17 cellular contexts compared by ENCODE assay signal in the genomic region with DNA sequence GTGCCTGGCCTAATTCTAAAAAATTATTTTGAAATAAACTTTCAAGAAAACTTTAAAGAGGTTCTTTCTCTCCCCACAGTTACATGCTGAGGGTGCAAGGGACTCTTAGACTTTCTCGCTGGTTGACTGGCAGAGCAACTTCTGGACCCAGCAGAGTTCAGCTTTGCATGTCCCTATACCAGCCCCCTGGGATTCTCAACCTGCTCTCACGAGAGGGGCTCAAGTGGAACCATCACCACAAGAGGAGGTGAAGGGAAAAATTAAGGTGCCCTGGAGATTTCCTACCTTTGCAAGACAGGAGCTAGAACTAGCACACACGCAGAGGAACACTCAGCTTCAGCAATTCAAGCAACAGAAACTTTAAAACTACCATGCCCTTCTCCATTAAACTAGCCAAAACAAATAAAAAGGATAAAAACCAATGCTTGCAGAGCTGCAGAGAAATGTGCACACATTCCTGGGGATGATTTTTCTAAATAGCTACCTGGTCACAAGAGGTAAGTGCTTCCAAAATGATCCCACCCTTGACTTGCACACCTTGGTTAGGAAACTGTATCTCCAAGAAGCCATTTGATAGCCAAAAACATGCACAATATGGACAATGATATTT. TPM values are rescaled to one million over a fixed set of nuclear protein-coding genes. Genes with fewer than 3 reads are reported as not detected.
DNase-seq lines count a peak whose midpoint lies in the region; ATAC-seq, FAIRE-seq and TF ChIP-seq lines count a peak whose summit lies in the region.
"Had no signal": no experiment of that assay in that cellular context is flagged by ENCODE, and none has a peak within 500 bp of the region (broad histone marks: within the 10 kb centered on the region; RNA-seq: fewer than 3 reads in every experiment).

No MANE protein-coding gene starts in this region.

- no peak overlapping the region for H3K27ac ChIP-seq in CD8-positive, alpha-beta T cell (ENCODE audit: low read depth, low read length)
- no peak overlapping the region for H3K27ac ChIP-seq in neural progenitor cell
- H3K27ac ChIP-seq: ascending aorta, hepatocyte had no signal

- H3K27ac Mint-ChIP-seq in CD8-positive, alpha-beta T cell = no peak overlapping the region
- peak overlapping the region; percentile 68 for H3K27ac Mint-ChIP-seq in activated naive CD8-positive, alpha-beta T cell treated with anti-CD3 and anti-CD28 coated beads, Interleukin-2, amount 10 ng/mL, durations not matched to agents 7 days and 5 days
- peak overlapping the region; percentile 29 for H3K27ac Mint-ChIP-seq in neural progenitor cell

- H4K20me1 ChIP-seq in neural progenitor cell (ENCODE audit: low read depth) = no peaks in the 10 kb centered on the region

- POLR2A ChIA-PET in CD8-positive, alpha-beta T cell (lab: Charles Lee) = interaction anchor here (2.5 kb wide), 1 partner anchor 9 kb away, joined by 9 read pairs; no protein-coding TSS in a partner anchor
- POLR2A ChIA-PET in activated naive CD8-positive, alpha-beta T cell treated with anti-CD3 and anti-CD28 coated beads, Interleukin-2, amount 10 ng/mL, durations not matched to agents 7 days and 5 days (lab: Charles Lee) = interaction anchor here (0.5 to 2.2 kb wide), 3 partner anchors 9 to 81 kb away, joined by 3 to 8 read pairs (median 6); a partner anchor contains a TSS

- H3K9ac ChIP-seq in neural progenitor cell = no peak overlapping the region

- TF ChIP-seq CTCF in CD8-positive, alpha-beta T cell (IDR thresholded peaks at IDR 0.05) = no peak
- TF ChIP-seq CTCF in neural progenitor cell (IDR thresholded peaks at IDR 0.05) = no peak

- H3K4me1 Mint-ChIP-seq in CD8-positive, alpha-beta T cell (ENCODE audit: low read depth) = peaks cover 37% of the 10 kb centered on the region
- peaks cover 45% of the 10 kb centered on the region for H3K4me1 Mint-ChIP-seq in activated naive CD8-positive, alpha-beta T cell treated with anti-CD3 and anti-CD28 coated beads, Interleukin-2, amount 10 ng/mL, durations not matched to agents 7 days and 5 days
- H3K4me1 Mint-ChIP-seq in neural progenitor cell = peaks cover 11% of the 10 kb centered on the region

- no peaks in the 10 kb centered on the region for H3K27me3 Mint-ChIP-seq in CD8-positive, alpha-beta T cell (ENCODE audit: low read depth)
- no peaks in the 10 kb centered on the region for H3K27me3 Mint-ChIP-seq in activated naive CD8-positive, alpha-beta T cell treated with anti-CD3 and anti-CD28 coated beads, Interleukin-2, amount 10 ng/mL, durations not matched to agents 7 days and 5 days
- H3K27me3 Mint-ChIP-seq in neural progenitor cell (ENCODE audit: insufficient read depth, low read depth) = peaks cover 10% of the 10 kb centered on the region

- H3K4me1 ChIP-seq in CD8-positive, alpha-beta T cell (ENCODE audit: insufficient read depth, low read length) = peaks cover 21% of the 10 kb centered on the region
- H3K4me1 ChIP-seq in neural progenitor cell = peaks cover 9% of the 10 kb centered on the region

- peaks cover 43% of the 10 kb centered on the region for H3K36me3 Mint-ChIP-seq in CD8-positive, alpha-beta T cell
- H3K36me3 Mint-ChIP-seq in activated naive CD8-positive, alpha-beta T cell treated with anti-CD3 and anti-CD28 coated beads, Interleukin-2, amount 10 ng/mL, durations not matched to agents 7 days and 5 days = peaks cover 38% of the 10 kb centered on the region
- H3K36me3 Mint-ChIP-seq in neural progenitor cell = no peaks in the 10 kb centered on the region

- no peak overlapping the region for H2AFZ ChIP-seq in neural progenitor cell (replicated peaks)
- H2AFZ ChIP-seq: hepatocyte had no signal

- DNase-seq in CD8-positive, alpha-beta T cell = no peak
- no peak for DNase-seq in GM18507 (ENCODE audit: extremely low spot score, insufficient read length, low read depth)
- DNase-seq in activated naive CD8-positive, alpha-beta T cell treated with anti-CD3 and anti-CD28 coated beads, Interleukin-2, amount 10 ng/mL, durations not matched to agents 7 days and 5 days = no peak
- DNase-seq in neural progenitor cell (ENCODE audit: low spot score) = no peak
- DNase-seq in middle frontal gyrus (ENCODE audit: extremely low spot score, low spot score) = no peak
- DNase-seq in OCI-M1 (lab: John Stamatoyannopoulos, UW) = no peak
- no peak for DNase-seq in glomerular visceral epithelial cell (ENCODE audit: extremely low spot score)
- DNase-seq: activated effector memory CD4-positive, alpha-beta T cell treated with anti-CD3 and anti-CD28 coated beads, Interleukin-2, amount 50 U/mL, for 16 hours; Kasumi-1; NCI-H1417 treated with DMSO at 0.1 percent for 48 hours; stimulated activated CD4-positive, alpha-beta T cell treated with anti-CD3 and anti-CD28 coated beads, Interleukin-2, amount 100 ng/mL, for 24 hours had no signal

- peak; percentile 75 for FAIRE-seq in GM18507 (lab: Jason Lieb, UNC)
- FAIRE-seq: D721Med, keratinocyte had no signal

- no peak overlapping the region for H3K4me2 ChIP-seq in neural progenitor cell
- H3K4me2 ChIP-seq: hepatocyte had no signal

- no peak overlapping the region for H3K4me3 ChIP-seq in CD8-positive, alpha-beta T cell (ENCODE audit: low read depth, low read length)
- no peak overlapping the region for H3K4me3 ChIP-seq in neural progenitor cell
- H3K4me3 ChIP-seq: ascending aorta, hepatocyte had no signal

- no peaks in the 10 kb centered on the region for H3K27me3 ChIP-seq in CD8-positive, alpha-beta T cell (ENCODE audit: insufficient read depth, low read length)
- peaks cover 19% of the 10 kb centered on the region for H3K27me3 ChIP-seq in neural progenitor cell
- H3K27me3 ChIP-seq: ascending aorta had no signal

- ATAC-seq in CD8-positive, alpha-beta T cell = no peak
- no peak for ATAC-seq in activated naive CD8-positive, alpha-beta T cell treated with anti-CD3 and anti-CD28 coated beads, Interleukin-2, amount 10 ng/mL, durations not matched to agents 7 days and 5 days (ENCODE audit: low read depth)
- no peak for ATAC-seq in GM18868 (IDR thresholded peaks at IDR 0.05; ENCODE audit: unreplicated experiment)

- intact Hi-C loops in CD8-positive, alpha-beta T cell (cut with DNase I, micrococcal nuclease) = loop anchor here in 1 of 2 experiments (10.0 kb wide), 1 partner anchor 832 kb away; no protein-coding TSS in a partner anchor

- no peaks in the 10 kb centered on the region for H3K36me3 ChIP-seq in CD8-positive, alpha-beta T cell (ENCODE audit: insufficient read depth, low read length)
- no peaks in the 10 kb centered on the region for H3K36me3 ChIP-seq in neural progenitor cell
- H3K36me3 ChIP-seq: ascending aorta had no signal

- H3K79me2 ChIP-seq in neural progenitor cell (ENCODE audit: low read depth) = no peaks in the 10 kb centered on the region
- H3K79me2 ChIP-seq: hepatocyte had no signal

- no peaks in the 10 kb centered on the region for H3K9me3 Mint-ChIP-seq in CD8-positive, alpha-beta T cell
- peaks cover 2% of the 10 kb centered on the region for H3K9me3 Mint-ChIP-seq in activated naive CD8-positive, alpha-beta T cell treated with anti-CD3 and anti-CD28 coated beads, Interleukin-2, amount 10 ng/mL, durations not matched to agents 7 days and 5 days
- H3K9me3 Mint-ChIP-seq in neural progenitor cell = peaks cover 6% of the 10 kb centered on the region

- H3F3A ChIP-seq in neural progenitor cell (ENCODE audit: low read depth) = peaks cover 7% of the 10 kb centered on the region

- peak overlapping the region; percentile 83 for H3K4me3 Mint-ChIP-seq in CD8-positive, alpha-beta T cell
- H3K4me3 Mint-ChIP-seq in activated naive CD8-positive, alpha-beta T cell treated with anti-CD3 and anti-CD28 coated beads, Interleukin-2, amount 10 ng/mL, durations not matched to agents 7 days and 5 days = peak overlapping the region; percentile 88
- H3K4me3 Mint-ChIP-seq in neural progenitor cell = no peak overlapping the region

- no peaks in the 10 kb centered on the region for H3K9me3 ChIP-seq in CD8-positive, alpha-beta T cell (ENCODE audit: low read length)
- H3K9me3 ChIP-seq in neural progenitor cell (ENCODE audit: low read depth) = no peaks in the 10 kb centered on the region
- H3K9me3 ChIP-seq: ascending aorta had no signal

- CTCF ChIA-PET in CD8-positive, alpha-beta T cell (lab: Charles Lee) = interaction anchor here (0.8 to 1.1 kb wide), 4 partner anchors 9 to 84 kb away, joined by 3 to 4 read pairs (median 3); no protein-coding TSS in a partner anchor

RNA-seq across cellular contexts. Expression of a gene that starts 2.5 kb away (rescaled TPM):
- 1 to 10 TPM; 3.0 to 3.8 TPM for total RNA-seq in CD8-positive, alpha-beta T cell
- total RNA-seq in activated naive CD8-positive, alpha-beta T cell treated with anti-CD3 and anti-CD28 coated beads, Interleukin-2, amount 10 ng/mL, durations not matched to agents 7 days and 5 days = 10 to 100 TPM; 20.3 to 21.0 TPM
- 12.0 and 16.4 TPM in 2 replicates for total RNA-seq in neural progenitor cell (ENCODE audit: low replicate concordance)
- total RNA-seq: G401 had no signal

RNA-seq across cellular contexts. Expression of a gene that starts 56.3 kb away (rescaled TPM):
- 100 to 1,000 TPM; 147 to 158 TPM for total RNA-seq in CD8-positive, alpha-beta T cell
- total RNA-seq in activated naive CD8-positive, alpha-beta T cell treated with anti-CD3 and anti-CD28 coated beads, Interleukin-2, amount 10 ng/mL, durations not matched to agents 7 days and 5 days = 100 to 1,000 TPM; 156 to 160 TPM
- 408 and 629 TPM in 2 replicates for total RNA-seq in neural progenitor cell (ENCODE audit: low replicate concordance)
